ENCODE assay signal across 1 cellular context in the genomic region with DNA sequence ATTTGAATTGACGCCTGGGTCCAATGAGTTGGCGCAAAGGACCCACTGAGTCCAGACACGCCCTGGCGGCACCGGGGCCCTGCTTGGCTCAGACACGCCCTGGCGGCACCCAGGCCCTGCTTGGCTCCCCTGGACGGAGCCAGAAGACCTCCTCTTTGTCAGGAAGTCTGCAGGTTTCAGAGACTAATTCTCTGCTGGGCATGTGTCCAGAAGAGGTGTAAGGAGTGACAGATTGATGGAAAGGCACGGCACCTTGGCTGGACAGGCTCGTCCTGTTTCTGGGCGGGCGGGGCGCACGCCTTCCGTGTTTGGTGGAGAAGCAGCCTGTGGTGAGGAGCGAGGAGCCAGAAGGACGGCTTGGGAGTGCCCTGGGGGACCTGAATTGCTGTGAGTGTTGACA.
A peak's percentile ranks its signal among the peaks of the same experiment; 100 is the strongest.
TF ChIP-seq lines count a peak whose summit lies in the region.

No MANE protein-coding gene starts in this region.

TF ChIP-seq in Ishikawa, 13 proteins besides CTCF, POLR2A, EP300 and RAD21 (continued from another document):
- TF ChIP-seq, protein P1, sequence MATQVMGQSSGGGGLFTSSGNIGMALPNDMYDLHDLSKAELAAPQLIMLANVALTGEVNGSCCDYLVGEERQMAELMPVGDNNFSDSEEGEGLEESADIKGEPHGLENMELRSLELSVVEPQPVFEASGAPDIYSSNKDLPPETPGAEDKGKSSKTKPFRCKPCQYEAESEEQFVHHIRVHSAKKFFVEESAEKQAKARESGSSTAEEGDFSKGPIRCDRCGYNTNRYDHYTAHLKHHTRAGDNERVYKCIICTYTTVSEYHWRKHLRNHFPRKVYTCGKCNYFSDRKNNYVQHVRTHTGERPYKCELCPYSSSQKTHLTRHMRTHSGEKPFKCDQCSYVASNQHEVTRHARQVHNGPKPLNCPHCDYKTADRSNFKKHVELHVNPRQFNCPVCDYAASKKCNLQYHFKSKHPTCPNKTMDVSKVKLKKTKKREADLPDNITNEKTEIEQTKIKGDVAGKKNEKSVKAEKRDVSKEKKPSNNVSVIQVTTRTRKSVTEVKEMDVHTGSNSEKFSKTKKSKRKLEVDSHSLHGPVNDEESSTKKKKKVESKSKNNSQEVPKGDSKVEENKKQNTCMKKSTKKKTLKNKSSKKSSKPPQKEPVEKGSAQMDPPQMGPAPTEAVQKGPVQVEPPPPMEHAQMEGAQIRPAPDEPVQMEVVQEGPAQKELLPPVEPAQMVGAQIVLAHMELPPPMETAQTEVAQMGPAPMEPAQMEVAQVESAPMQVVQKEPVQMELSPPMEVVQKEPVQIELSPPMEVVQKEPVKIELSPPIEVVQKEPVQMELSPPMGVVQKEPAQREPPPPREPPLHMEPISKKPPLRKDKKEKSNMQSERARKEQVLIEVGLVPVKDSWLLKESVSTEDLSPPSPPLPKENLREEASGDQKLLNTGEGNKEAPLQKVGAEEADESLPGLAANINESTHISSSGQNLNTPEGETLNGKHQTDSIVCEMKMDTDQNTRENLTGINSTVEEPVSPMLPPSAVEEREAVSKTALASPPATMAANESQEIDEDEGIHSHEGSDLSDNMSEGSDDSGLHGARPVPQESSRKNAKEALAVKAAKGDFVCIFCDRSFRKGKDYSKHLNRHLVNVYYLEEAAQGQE (IDR thresholded peaks at IDR 0.05; ENCODE audit: low read depth), result no peak
- TF ChIP-seq, protein P2, sequence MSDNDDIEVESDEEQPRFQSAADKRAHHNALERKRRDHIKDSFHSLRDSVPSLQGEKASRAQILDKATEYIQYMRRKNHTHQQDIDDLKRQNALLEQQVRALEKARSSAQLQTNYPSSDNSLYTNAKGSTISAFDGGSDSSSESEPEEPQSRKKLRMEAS (IDR thresholded peaks at IDR 0.05), result peak; percentile 87
- TF ChIP-seq NFIC (IDR thresholded peaks at IDR 0.05), result peak; percentile 98
- peak; percentile 95 for TF ChIP-seq TCF12 (IDR thresholded peaks at IDR 0.05; ENCODE audit: low read depth)
- no peak for TF ChIP-seq ZBTB7A (IDR thresholded peaks at IDR 0.05; ENCODE audit: low read depth)
- TF ChIP-seq, protein P3, sequence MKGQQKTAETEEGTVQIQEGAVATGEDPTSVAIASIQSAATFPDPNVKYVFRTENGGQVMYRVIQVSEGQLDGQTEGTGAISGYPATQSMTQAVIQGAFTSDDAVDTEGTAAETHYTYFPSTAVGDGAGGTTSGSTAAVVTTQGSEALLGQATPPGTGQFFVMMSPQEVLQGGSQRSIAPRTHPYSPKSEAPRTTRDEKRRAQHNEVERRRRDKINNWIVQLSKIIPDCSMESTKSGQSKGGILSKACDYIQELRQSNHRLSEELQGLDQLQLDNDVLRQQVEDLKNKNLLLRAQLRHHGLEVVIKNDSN (IDR thresholded peaks at IDR 0.05), result 0 out of 2 replicates have a peak, but pooled peaks have one; percentile 25
- no peak for TF ChIP-seq EGR1 (IDR thresholded peaks at IDR 0.05)
